1 cellular context compared by ENCODE assay signal in genomic region chr20:35328095-35328685, GRCh38.
TF ChIP-seq lines count a peak whose summit lies in the region.

No MANE protein-coding gene starts in this region.

TF ChIP-seq in IMR-90, 13 proteins besides CTCF, POLR2A, EP300 and RAD21:
- TF ChIP-seq NFE2L2 (IDR thresholded peaks at IDR 0.05; ENCODE audit: low read depth, low read length) = no peak
- no peak for TF ChIP-seq MAFK (IDR thresholded peaks at IDR 0.05; ENCODE audit: low read depth, low read length)
- TF ChIP-seq FOS (IDR thresholded peaks at IDR 0.05; ENCODE audit: low read depth, low read length) = no peak
- no peak for TF ChIP-seq CHD1 (IDR thresholded peaks at IDR 0.05; ENCODE audit: low read depth, low read length)
- TF ChIP-seq RCOR1 (IDR thresholded peaks at IDR 0.05; ENCODE audit: insufficient replicate concordance, low read length) = no peak
- TF ChIP-seq MAZ (IDR thresholded peaks at IDR 0.05; ENCODE audit: borderline replicate concordance, low read depth, low read length) = no peak
TF ChIP-seq in IMR-90: peak in this region for 0.
